ENCODE assay signal across 8 cellular contexts in genomic region chr11:86938900-86939880, GRCh38. TPM values are rescaled to one million over a fixed set of nuclear protein-coding genes. Genes with fewer than 3 reads are reported as not detected.
DNase-seq lines count a peak whose midpoint lies in the region; ATAC-seq and TF ChIP-seq lines count a peak whose summit lies in the region.

No MANE protein-coding gene starts in this region.

- peak; percentile 89 for ATAC-seq in GM19395 (IDR thresholded peaks at IDR 0.05; ENCODE audit: unreplicated experiment)

- no peaks in the 10 kb centered on the region for H4K20me1 ChIP-seq in SK-N-SH (ENCODE audit: insufficient read depth)
- no peaks in the 10 kb centered on the region for H4K20me1 ChIP-seq in fibroblast of lung (ENCODE audit: control insufficient read depth, extremely low read depth, insufficient read depth, low read length)

- no peak overlapping the region for H3K9ac ChIP-seq in SK-N-SH
- H3K9ac ChIP-seq in fibroblast of lung (ENCODE audit: insufficient read depth, low read length), result no peak overlapping the region

- no peaks in the 10 kb centered on the region for H3K36me3 ChIP-seq in CD8-positive, alpha-beta memory T cell (ENCODE audit: insufficient read depth, low read length)
- H3K36me3 ChIP-seq in SK-N-SH (replicated peaks in 1 of 2; ENCODE audit: control insufficient read depth in 1 of 2, insufficient read depth in 2 of 2, low read length in 1 of 2) (no peaks in the 10 kb centered on the region), fibroblast of lung (ENCODE audit: control insufficient read depth, insufficient read depth, low read length) (no peaks in the 10 kb centered on the region), prostate gland (no peaks in the 10 kb centered on the region)

- H3K9me2 ChIP-seq in SK-N-SH, result no peaks in the 10 kb centered on the region

- H3K9me3 Mint-ChIP-seq in CD8-positive, alpha-beta memory T cell, result no peaks in the 10 kb centered on the region
- no peaks in the 10 kb centered on the region for H3K9me3 Mint-ChIP-seq in activated T-helper 2 cell treated with anti-CD3 and anti-CD28 coated beads, Interferon-gamma antibody, Interleukin-2, Interleukin-4, amounts not matched to agents 10 μg/mL and 5 μg/mL and 100 μg/mL, durations not matched to agents 14 hours and 24 hours and 36 hours

- CTCF ChIA-PET in CD8-positive, alpha-beta memory T cell (lab: Charles Lee), result interaction anchor here (0.7 to 2.8 kb wide), 14 partner anchors 8 to 481 kb away, joined by 3 to 20 read pairs (median 4); partner anchors contain the start of gene FZD4
- CTCF ChIA-PET in SK-N-SH (lab: Yijun Ruan, JAX), result interaction anchor here (0.5 to 5.0 kb wide), 49 partner anchors 9 to 530 kb away, joined by 3 to 50 read pairs (median 5); partner anchors contain the start of genes FZD4 and TMEM135

- 14% methylated on average over 4 of the region's 4 CpGs for WGBS in SK-N-SH (ENCODE audit: low lambda C conversion rate)
- WGBS in prostate gland, result 21% methylated on average over 4 of the region's 4 CpGs

- TF ChIP-seq CTCF in SK-N-SH (IDR thresholded peaks at IDR 0.05), result peak; percentile 68
- peak; percentile 47 to 66 for TF ChIP-seq CTCF in fibroblast of lung (conservative IDR thresholded peaks at IDR 0.05 in 1 of 2, IDR thresholded peaks at IDR 0.05 in 1 of 2; ENCODE audit: low read depth in 1 of 2, low read length in 2 of 2)
- peak; percentile 54 to 81 (median 68) for TF ChIP-seq CTCF in prostate gland (IDR thresholded peaks at IDR 0.05)

- H2AFZ ChIP-seq in SK-N-SH (ENCODE audit: low read depth) (no peak overlapping the region), fibroblast of lung (ENCODE audit: low read length) (no peak overlapping the region)

- POLR2A ChIA-PET in CD8-positive, alpha-beta memory T cell (lab: Charles Lee), result interaction anchor here (0.6 kb wide), 1 partner anchor 16 kb away, joined by 4 read pairs; the partner anchor contains the start of gene FZD4
- POLR2A ChIA-PET in SK-N-SH (lab: Yijun Ruan, JAX), result no interaction called here

- no peak overlapping the region for H3K4me2 ChIP-seq in SK-N-SH
- H3K4me2 ChIP-seq in fibroblast of lung (ENCODE audit: extremely low read depth, insufficient read depth, low read length), result no peak overlapping the region

- H3F3A ChIP-seq in SK-N-SH (replicated peaks; ENCODE audit: insufficient read depth), result peaks cover 3% of the 10 kb centered on the region

- H3K27me3 Mint-ChIP-seq in CD8-positive, alpha-beta memory T cell, result peaks cover 10 to 14% of the 10 kb centered on the region in 2 donors
- H3K27me3 Mint-ChIP-seq in activated T-helper 2 cell treated with anti-CD3 and anti-CD28 coated beads, Interferon-gamma antibody, Interleukin-2, Interleukin-4, amounts not matched to agents 10 μg/mL and 5 μg/mL and 100 μg/mL, durations not matched to agents 14 hours and 24 hours and 36 hours (ENCODE audit: low read depth), result peaks cover 8% of the 10 kb centered on the region

- no peaks in the 10 kb centered on the region for H3K36me3 Mint-ChIP-seq in CD8-positive, alpha-beta memory T cell
- no peaks in the 10 kb centered on the region for H3K36me3 Mint-ChIP-seq in activated T-helper 2 cell treated with anti-CD3 and anti-CD28 coated beads, Interferon-gamma antibody, Interleukin-2, Interleukin-4, amounts not matched to agents 10 μg/mL and 5 μg/mL and 100 μg/mL, durations not matched to agents 14 hours and 24 hours and 36 hours (ENCODE audit: low read depth)

- H3K79me2 ChIP-seq in SK-N-SH (ENCODE audit: insufficient read depth) (no peaks in the 10 kb centered on the region), fibroblast of lung (ENCODE audit: control insufficient read depth, insufficient read depth, low read length) (no peaks in the 10 kb centered on the region)

- TF ChIP-seq EP300 in SK-N-SH (IDR thresholded peaks at IDR 0.05; ENCODE audit: borderline replicate concordance in 1 of 2, low read depth in 1 of 2, low read length in 1 of 2), result no peak

- no peaks in the 10 kb centered on the region for H3K9me3 ChIP-seq in CD8-positive, alpha-beta memory T cell (ENCODE audit: low read length)
- H3K9me3 ChIP-seq in SK-N-SH, result no peaks in the 10 kb centered on the region
- no peaks in the 10 kb centered on the region for H3K9me3 ChIP-seq in fibroblast of lung (ENCODE audit: control insufficient read depth, insufficient read depth, low read depth, low read length)
- H3K9me3 ChIP-seq in prostate gland, result no peaks in the 10 kb centered on the region

- H3K27ac ChIP-seq in CD8-positive, alpha-beta memory T cell (ENCODE audit: low read depth, low read length), result peak overlapping the region; percentile 48
- H3K27ac ChIP-seq in SK-N-SH (ENCODE audit: low read depth in 2 of 2, low read length in 1 of 2) (no peak overlapping the region), fibroblast of lung (ENCODE audit: insufficient read depth, low read length) (no peak overlapping the region), prostate gland (peak overlapping the region; percentile 32 to 64)

- no peak for TF ChIP-seq POLR2A in prostate gland (IDR thresholded peaks at IDR 0.05)

- H3K4me1 ChIP-seq in CD8-positive, alpha-beta memory T cell (ENCODE audit: insufficient read depth, low read length), result no peaks in the 10 kb centered on the region
- H3K4me1 ChIP-seq in SK-N-SH (ENCODE audit: control insufficient read depth in 1 of 2, insufficient read depth in 2 of 2, low read depth in 1 of 2, low read length in 1 of 2) (peaks cover 0 to 24% of the 10 kb centered on the region in 2 experiments; a peak in 1 of 4 replicates), fibroblast of lung (ENCODE audit: control insufficient read depth, extremely low read depth, insufficient read depth, low read length) (peaks cover 8% of the 10 kb centered on the region), prostate gland (replicated peaks) (peaks cover 16% of the 10 kb centered on the region)

- no peak overlapping the region for H3K4me3 Mint-ChIP-seq in CD8-positive, alpha-beta memory T cell
- no peak overlapping the region for H3K4me3 Mint-ChIP-seq in activated T-helper 2 cell treated with anti-CD3 and anti-CD28 coated beads, Interferon-gamma antibody, Interleukin-2, Interleukin-4, amounts not matched to agents 10 μg/mL and 5 μg/mL and 100 μg/mL, durations not matched to agents 14 hours and 24 hours and 36 hours (ENCODE audit: low read depth)

- intact Hi-C loops in prostate gland (cut with DNase I), result loop anchor here (1.0 to 10.0 kb wide), 2 partner anchors 351 to 486 kb away; no protein-coding TSS in a partner anchor
- intact Hi-C loops in activated T-helper 2 cell treated with anti-CD3 and anti-CD28 coated beads, Interferon-gamma antibody, Interleukin-2, Interleukin-4, amounts not matched to agents 10 μg/mL and 5 μg/mL and 100 μg/mL, durations not matched to agents 14 hours and 24 hours and 36 hours (cut with micrococcal nuclease), result loop anchor here (1.0 to 2.0 kb wide), 2 partner anchors 351 to 482 kb away; no protein-coding TSS in a partner anchor

- peak; percentile 79 for TF ChIP-seq RAD21 in SK-N-SH (IDR thresholded peaks at IDR 0.05; ENCODE audit: low read length)

- no peak overlapping the region for H3K27ac Mint-ChIP-seq in CD8-positive, alpha-beta memory T cell
- no peak overlapping the region for H3K27ac Mint-ChIP-seq in activated T-helper 2 cell treated with anti-CD3 and anti-CD28 coated beads, Interferon-gamma antibody, Interleukin-2, Interleukin-4, amounts not matched to agents 10 μg/mL and 5 μg/mL and 100 μg/mL, durations not matched to agents 14 hours and 24 hours and 36 hours

- H3K4me3 ChIP-seq in CD8-positive, alpha-beta memory T cell (ENCODE audit: low read length), result no peak overlapping the region
- no peak overlapping the region; a peak in 1 of 4 replicates for H3K4me3 ChIP-seq in SK-N-SH (ENCODE audit: low read depth in 2 of 2, low read length in 1 of 2)
- no peak overlapping the region for H3K4me3 ChIP-seq in fibroblast of lung (replicated peaks in 1 of 4; ENCODE audit: control extremely low read depth in 1 of 4, insufficient read depth in 1 of 4, low read depth in 3 of 4, low read length in 4 of 4)
- no peak overlapping the region for H3K4me3 ChIP-seq in prostate gland

- peak in 2 of 5 donors; percentile 10 to 16 for DNase-seq in CD8-positive, alpha-beta memory T cell
- DNase-seq in LoVo (ENCODE audit: low spot score) (peak; percentile 49), SK-N-SH (peak; percentile 41), fibroblast of lung (ENCODE audit: low read depth in 2 of 2) (peak in 1 of 2 donors; percentile 76), prostate gland (ENCODE audit: low spot score) (peak; percentile 32)
- DNase-seq in stimulated activated CD4-positive, alpha-beta T cell treated with anti-CD3 and anti-CD28 coated beads, Interleukin-2, amount 100 ng/mL, for 24 hours, result no peak
- DNase-seq in activated T-helper 2 cell treated with anti-CD3 and anti-CD28 coated beads, Interferon-gamma antibody, Interleukin-2, Interleukin-4, amounts not matched to agents 10 μg/mL and 5 μg/mL and 100 μg/mL, durations not matched to agents 14 hours and 24 hours and 36 hours (ENCODE audit: low spot score), result no peak

- no peaks in the 10 kb centered on the region for H3K4me1 Mint-ChIP-seq in CD8-positive, alpha-beta memory T cell
- H3K4me1 Mint-ChIP-seq in activated T-helper 2 cell treated with anti-CD3 and anti-CD28 coated beads, Interferon-gamma antibody, Interleukin-2, Interleukin-4, amounts not matched to agents 10 μg/mL and 5 μg/mL and 100 μg/mL, durations not matched to agents 14 hours and 24 hours and 36 hours (ENCODE audit: low read depth), result no peaks in the 10 kb centered on the region

- no peaks in the 10 kb centered on the region for H3K27me3 ChIP-seq in CD8-positive, alpha-beta memory T cell (ENCODE audit: insufficient read depth, low read length, poor library complexity, severe bottlenecking)
- no peaks in the 10 kb centered on the region for H3K27me3 ChIP-seq in SK-N-SH (ENCODE audit: insufficient read depth)
- H3K27me3 ChIP-seq in fibroblast of lung (ENCODE audit: control insufficient read depth, insufficient read depth, low read length), result no peaks in the 10 kb centered on the region
- no peaks in the 10 kb centered on the region for H3K27me3 ChIP-seq in prostate gland (replicated peaks; ENCODE audit: insufficient read depth)

TF ChIP-seq in SK-N-SH, 30 proteins besides CTCF, POLR2A, EP300 and RAD21:
- TF ChIP-seq TCF12 (IDR thresholded peaks at IDR 0.05), result no peak
- peak; percentile 62 for TF ChIP-seq SMC3 (IDR thresholded peaks at IDR 0.05; ENCODE audit: low read depth, low read length)

RNA-seq across cellular contexts. Expression of gene FZD4, which starts 16.0 kb away (rescaled TPM):
- under 1 TPM; 0.07 to 0.09 TPM for total RNA-seq in CD8-positive, alpha-beta memory T cell
- polyA plus RNA-seq in CD8-positive, alpha-beta memory T cell, result not detected
- polyA plus RNA-seq in SK-N-SH (2012; rRNA removed), result 0.72 and 0.93 TPM in 2 replicates
- 0.81 and 0.82 TPM in 2 replicates for polyA plus RNA-seq in SK-N-SH (2012; cell fraction: cytosol; rRNA removed)
- 0.62 and 1.0 TPM in 2 replicates for polyA plus RNA-seq in SK-N-SH (2012; cell fraction: nucleus; rRNA removed)
- total RNA-seq in fibroblast of lung, result 11.8 and 15.7 TPM in 2 replicates
- polyA plus RNA-seq in fibroblast of lung, result 6.4 and 17.8 TPM in 2 replicates
- polyA plus RNA-seq in fibroblast of lung (2012), result 4.1 and 11.5 TPM in 2 replicates
- polyA minus RNA-seq in fibroblast of lung (ENCODE audit: low replicate concordance), result 5.6 and 10.3 TPM in 2 replicates
- total RNA-seq in prostate gland, result 10 to 100 TPM; 34.3 to 38.3 TPM
- 0.11 and 0.16 TPM in 2 replicates for total RNA-seq in activated T-helper 2 cell treated with anti-CD3 and anti-CD28 coated beads, Interferon-gamma antibody, Interleukin-2, Interleukin-4, amounts not matched to agents 10 μg/mL and 5 μg/mL and 100 μg/mL, durations not matched to agents 14 hours and 24 hours and 36 hours

Comparison
In these comparisons a context has a peak if more than half of its experiments do, and no peak if none do; other contexts are left out.
1. DNase-seq: peak in LoVo (single experiment), SK-N-SH (single experiment) and prostate gland (single experiment); none in stimulated activated CD4-positive, alpha-beta T cell treated with anti-CD3 and anti-CD28 coated beads, Interleukin-2, amount 100 ng/mL, for 24 hours (0 of 2) and activated T-helper 2 cell treated with anti-CD3 and anti-CD28 coated beads, Interferon-gamma antibody, Interleukin-2, Interleukin-4, amounts not matched to agents 10 μg/mL and 5 μg/mL and 100 μg/mL, durations not matched to agents 14 hours and 24 hours and 36 hours (single experiment).
2. H3K27ac ChIP-seq: peak in CD8-positive, alpha-beta memory T cell (single experiment) and prostate gland (2 of 2); none in SK-N-SH (0 of 2) and fibroblast of lung (single experiment).
3. RNA of gene FZD4, which starts 16.0 kb away (total RNA-seq): 34.3 to 38.3 TPM in prostate gland and 11.8 to 15.7 TPM in fibroblast of lung; 0.11 to 0.16 TPM in activated T-helper 2 cell treated with anti-CD3 and anti-CD28 coated beads, Interferon-gamma antibody, Interleukin-2, Interleukin-4, amounts not matched to agents 10 μg/mL and 5 μg/mL and 100 μg/mL, durations not matched to agents 14 hours and 24 hours and 36 hours and 0.07 to 0.09 TPM in CD8-positive, alpha-beta memory T cell; every median in the first group is over 10 times any median in the second.
4. Peak in every context shown above with its lines, with median percentiles within 50 percentile points of each other: CTCF ChIP-seq.